8 cellular contexts compared by ENCODE assay signal in the genomic region with DNA sequence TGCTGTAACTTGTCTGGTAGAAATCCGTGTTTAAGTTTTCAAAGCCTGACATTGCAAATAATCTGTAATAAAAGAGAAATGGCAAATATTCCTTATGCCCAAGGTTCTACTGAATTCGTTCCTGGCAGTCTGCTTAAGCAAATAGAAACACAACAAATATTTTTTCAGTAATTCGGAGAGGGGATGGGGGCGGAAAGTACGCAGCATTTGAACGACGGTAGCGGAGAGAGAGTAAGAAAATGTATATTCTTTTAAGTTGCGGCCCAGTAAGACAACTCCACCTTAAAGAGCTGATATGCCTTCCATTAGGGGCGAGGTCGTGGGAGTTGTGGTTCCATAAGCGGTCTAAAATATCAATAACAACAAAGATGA. TPM values are rescaled to one million over a fixed set of nuclear protein-coding genes. Genes with fewer than 3 reads are reported as not detected.
DNase-seq lines count a peak whose midpoint lies in the region; ATAC-seq and TF ChIP-seq lines count a peak whose summit lies in the region.

No MANE protein-coding gene starts in this region.

- peak; percentile 1 for ATAC-seq in HG03280 (IDR thresholded peaks at IDR 0.05; ENCODE audit: unreplicated experiment)
- ATAC-seq in naive thymus-derived CD8-positive, alpha-beta T cell: peak; percentile 1
- no peak for ATAC-seq in HG03196 (IDR thresholded peaks at IDR 0.05; ENCODE audit: unreplicated experiment)
- no peak for ATAC-seq in HG03095 (IDR thresholded peaks at IDR 0.05; ENCODE audit: unreplicated experiment)

- POLR2A ChIA-PET in naive thymus-derived CD8-positive, alpha-beta T cell (lab: Charles Lee): interaction anchor here (0.6 to 3.3 kb wide), 5 partner anchors 17 to 766 kb away, joined by 3 to 44 read pairs (median 17); a partner anchor contains a TSS

- no peak for TF ChIP-seq CTCF in CD14-positive monocyte (IDR thresholded peaks at IDR 0.05)
- TF ChIP-seq CTCF in chondrocyte (IDR thresholded peaks at IDR 0.05): no peak

- DNase-seq in CD14-positive monocyte (ENCODE audit: low spot score): no peak
- no peak for DNase-seq in chondrocyte (ENCODE audit: low spot score)
- DNase-seq in naive thymus-derived CD8-positive, alpha-beta T cell: peak in 2 of 10 donors; percentile 4 to 6
- no peak for DNase-seq in SKM-1 (lab: John Stamatoyannopoulos, UW; ENCODE audit: unreplicated experiment)
- DNase-seq in GDM1 (lab: John Stamatoyannopoulos, UW): no peak

- H3K27me3 Mint-ChIP-seq in CD14-positive monocyte (ENCODE audit: low read depth in 3 of 3) (peaks cover 4 to 14% (median 12%) of the 10 kb centered on the region in 3 donors), chondrocyte (ENCODE audit: low read depth) (no peaks in the 10 kb centered on the region)
- H3K27me3 Mint-ChIP-seq in naive thymus-derived CD8-positive, alpha-beta T cell: peaks cover 0 to 6% (median 1%) of the 10 kb centered on the region in 5 donors

- intact Hi-C loops in CD14-positive monocyte (cut with micrococcal nuclease): no loop called here

- H3K36me3 Mint-ChIP-seq in CD14-positive monocyte (peaks cover 25 to 29% of the 10 kb centered on the region in 2 donors), chondrocyte (ENCODE audit: low read depth) (peaks cover 10% of the 10 kb centered on the region)
- peaks cover 0 to 35% (median 9%) of the 10 kb centered on the region in 3 donors for H3K36me3 Mint-ChIP-seq in naive thymus-derived CD8-positive, alpha-beta T cell

- H3K4me3 Mint-ChIP-seq in CD14-positive monocyte (peak overlapping the region; percentile 88 to 97), chondrocyte (ENCODE audit: unreplicated experiment) (peak overlapping the region; percentile 94)
- peak overlapping the region; percentile 89 to 98 (median 92) for H3K4me3 Mint-ChIP-seq in naive thymus-derived CD8-positive, alpha-beta T cell

- no peaks in the 10 kb centered on the region for H3K9me3 Mint-ChIP-seq in CD14-positive monocyte
- H3K9me3 Mint-ChIP-seq in chondrocyte (ENCODE audit: low read depth): no peaks in the 10 kb centered on the region
- H3K9me3 Mint-ChIP-seq in naive thymus-derived CD8-positive, alpha-beta T cell: no peaks in the 10 kb centered on the region

- H3K4me1 Mint-ChIP-seq in CD14-positive monocyte (peaks cover 20% of the 10 kb centered on the region), chondrocyte (ENCODE audit: low read depth) (peaks cover 45% of the 10 kb centered on the region)
- peaks cover 16 to 48% (median 42%) of the 10 kb centered on the region in 4 donors for H3K4me1 Mint-ChIP-seq in naive thymus-derived CD8-positive, alpha-beta T cell

- H3K27ac Mint-ChIP-seq in CD14-positive monocyte (peak overlapping the region; percentile 90 to 97 (median 94)), chondrocyte (ENCODE audit: unreplicated experiment) (peak overlapping the region; percentile 89)
- H3K27ac Mint-ChIP-seq in naive thymus-derived CD8-positive, alpha-beta T cell: peak overlapping the region; percentile 90 to 99 (median 95)

RNA-seq across cellular contexts. Expression of a gene that starts 0.6 kb away (rescaled TPM):
- polyA plus RNA-seq in CD14-positive monocyte: 10 to 100 TPM; 32.4 to 41.4 TPM
- 101 to 119 TPM (median 113 TPM) in 3 replicates for total RNA-seq in chondrocyte
- 10 to 100 TPM; 37.1 to 39.3 TPM for total RNA-seq in naive thymus-derived CD8-positive, alpha-beta T cell
- polyA plus RNA-seq in naive thymus-derived CD8-positive, alpha-beta T cell: 10 to 100 TPM; 53.4 to 62.2 (median 55.5) TPM

RNA-seq across cellular contexts. Expression of a gene that starts 0.8 kb away (rescaled TPM):
- not detected for polyA plus RNA-seq in CD14-positive monocyte
- 0.48 to 1.5 TPM (median 1.3 TPM) in 3 replicates for total RNA-seq in chondrocyte
- under 1 TPM; 0.13 to 0.27 TPM for total RNA-seq in naive thymus-derived CD8-positive, alpha-beta T cell
- not detected for polyA plus RNA-seq in naive thymus-derived CD8-positive, alpha-beta T cell

Comparison
In these comparisons a context has a peak if more than half of its experiments do, and no peak if none do; other contexts are left out.
1. ATAC-seq: peak in HG03280 (single experiment) and naive thymus-derived CD8-positive, alpha-beta T cell (2 of 2); none in HG03196 (single experiment) and HG03095 (single experiment).
2. Peak in every context shown above with its lines, with median percentiles within 50 percentile points of each other: H3K27ac Mint-ChIP-seq and H3K4me3 Mint-ChIP-seq.